8 cellular contexts compared by ENCODE assay signal in the genomic region with DNA sequence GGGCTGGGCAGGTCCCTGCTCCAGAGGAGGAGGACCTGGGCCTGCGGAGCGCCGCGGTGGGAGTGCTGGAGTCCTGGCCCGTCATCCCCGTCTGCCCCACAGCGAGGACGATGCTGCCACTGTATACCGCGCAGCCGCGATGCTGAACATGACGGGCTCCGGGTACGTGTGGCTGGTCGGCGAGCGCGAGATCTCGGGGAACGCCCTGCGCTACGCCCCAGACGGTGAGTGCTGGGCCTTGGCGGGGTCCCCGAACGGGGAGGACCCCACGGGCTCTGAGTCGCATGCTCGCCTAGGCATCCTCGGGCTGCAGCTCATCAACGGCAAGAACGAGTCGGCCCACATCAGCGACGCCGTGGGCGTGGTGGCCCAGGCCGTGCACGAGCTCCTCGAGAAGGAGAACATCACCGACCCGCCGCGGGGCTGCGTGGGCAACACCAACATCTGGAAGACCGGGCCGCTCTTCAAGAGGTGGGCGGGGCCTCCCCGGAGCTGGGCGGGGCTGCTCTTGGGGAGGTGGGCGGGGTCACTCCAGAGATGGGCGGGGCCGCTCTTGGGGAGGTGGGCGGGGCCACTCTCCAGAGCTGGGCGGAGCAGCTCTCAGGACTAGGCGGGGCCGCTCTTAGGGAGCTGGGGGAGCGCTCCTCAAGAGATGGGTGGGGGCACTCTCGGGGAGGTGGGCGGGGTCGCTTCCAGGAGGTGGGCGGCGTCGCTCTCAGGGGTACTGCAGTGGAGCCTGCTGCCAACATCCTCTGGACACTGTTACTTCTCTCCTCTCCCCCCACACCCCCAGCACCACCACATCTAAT. TPM values are rescaled to one million over a fixed set of nuclear protein-coding genes. Genes with fewer than 3 reads are reported as not detected.
A peak's percentile ranks its signal among the peaks of the same experiment; 100 is the strongest.
DNase-seq lines count a peak whose midpoint lies in the region; ATAC-seq and FAIRE-seq lines count a peak whose summit lies in the region.

No MANE protein-coding gene starts in this region.

- peak overlapping the region; percentile 38 for H3K4me3 Mint-ChIP-seq in activated naive CD8-positive, alpha-beta T cell treated with anti-CD3 and anti-CD28 coated beads, Interleukin-2, amount 50 U/mL, for 24 hours
- H3K4me3 Mint-ChIP-seq in stimulated activated memory B cell treated with anti-CD40 and anti-IgM and Interleukin-4, amounts not matched to agents 10 μg/mL and 1 μg/mL and 100 μg/mL, for 72 hours: peak overlapping the region; percentile 58

- H3K4me1 Mint-ChIP-seq in activated naive CD8-positive, alpha-beta T cell treated with anti-CD3 and anti-CD28 coated beads, Interleukin-2, amount 50 U/mL, for 24 hours: peaks cover 12% of the 10 kb centered on the region
- peaks cover 28% of the 10 kb centered on the region for H3K4me1 Mint-ChIP-seq in stimulated activated memory B cell treated with anti-CD40 and anti-IgM and Interleukin-4, amounts not matched to agents 10 μg/mL and 1 μg/mL and 100 μg/mL, for 72 hours

- no peak overlapping the region for H3K27ac Mint-ChIP-seq in activated naive CD8-positive, alpha-beta T cell treated with anti-CD3 and anti-CD28 coated beads, Interleukin-2, amount 50 U/mL, for 24 hours
- H3K27ac Mint-ChIP-seq in stimulated activated memory B cell treated with anti-CD40 and anti-IgM and Interleukin-4, amounts not matched to agents 10 μg/mL and 1 μg/mL and 100 μg/mL, for 72 hours: no peak overlapping the region

- DNase-seq in RPMI7951 (ENCODE audit: low read depth): peak; percentile 26
- peak; percentile 69 for DNase-seq in activated naive CD8-positive, alpha-beta T cell treated with anti-CD3 and anti-CD28 coated beads, Interleukin-2, amount 50 U/mL, for 24 hours
- DNase-seq in left colon: peak in 1 of 2 donors; percentile 62
- DNase-seq in NCI-H1694 (lab: John Stamatoyannopoulos, UW): no peak
- no peak for DNase-seq in urothelium cell line (ENCODE audit: low spot score)

- no peaks in the 10 kb centered on the region for H3K9me3 ChIP-seq in ES-I3 (ENCODE audit: control insufficient read depth, insufficient read depth, low read length)

- no peaks in the 10 kb centered on the region for H3K9me3 Mint-ChIP-seq in activated naive CD8-positive, alpha-beta T cell treated with anti-CD3 and anti-CD28 coated beads, Interleukin-2, amount 50 U/mL, for 24 hours
- no peaks in the 10 kb centered on the region for H3K9me3 Mint-ChIP-seq in stimulated activated memory B cell treated with anti-CD40 and anti-IgM and Interleukin-4, amounts not matched to agents 10 μg/mL and 1 μg/mL and 100 μg/mL, for 72 hours

- peak overlapping the region; percentile 3; the same call in 1 of the 2 replicates for H3K9ac ChIP-seq in ES-I3 (ENCODE audit: low read depth, low read length)

- no peaks in the 10 kb centered on the region for H3K36me3 ChIP-seq in ES-I3 (ENCODE audit: insufficient read depth, low read length)

- ATAC-seq in activated naive CD8-positive, alpha-beta T cell treated with anti-CD3 and anti-CD28 coated beads, Interleukin-2, amount 50 U/mL, for 24 hours: peak; percentile 56
- ATAC-seq in left colon: peak; percentile 70
- peak; percentile 61 for ATAC-seq in stimulated activated memory B cell treated with anti-CD40 and anti-IgM and Interleukin-4, amounts not matched to agents 10 μg/mL and 1 μg/mL and 100 μg/mL, for 72 hours
- ATAC-seq in GM21576 (IDR thresholded peaks at IDR 0.05; ENCODE audit: unreplicated experiment): no peak

- H3K4me1 ChIP-seq in ES-I3 (ENCODE audit: insufficient read depth, low read length): no peaks in the 10 kb centered on the region

- H3K36me3 Mint-ChIP-seq in activated naive CD8-positive, alpha-beta T cell treated with anti-CD3 and anti-CD28 coated beads, Interleukin-2, amount 50 U/mL, for 24 hours (ENCODE audit: low read depth): no peaks in the 10 kb centered on the region
- H3K36me3 Mint-ChIP-seq in stimulated activated memory B cell treated with anti-CD40 and anti-IgM and Interleukin-4, amounts not matched to agents 10 μg/mL and 1 μg/mL and 100 μg/mL, for 72 hours: no peaks in the 10 kb centered on the region

- intact Hi-C loops in left colon (cut with DNase I, micrococcal nuclease): no loop called here

- no peak for FAIRE-seq in urothelium cell line (lab: Jason Lieb, UNC)

- H3K27me3 Mint-ChIP-seq in activated naive CD8-positive, alpha-beta T cell treated with anti-CD3 and anti-CD28 coated beads, Interleukin-2, amount 50 U/mL, for 24 hours: peaks cover 40% of the 10 kb centered on the region
- H3K27me3 Mint-ChIP-seq in stimulated activated memory B cell treated with anti-CD40 and anti-IgM and Interleukin-4, amounts not matched to agents 10 μg/mL and 1 μg/mL and 100 μg/mL, for 72 hours: peaks cover 59% of the 10 kb centered on the region

RNA-seq across cellular contexts. Expression of gene LRRC26, which starts 13.1 kb away (rescaled TPM):
- not detected in 2 replicates for total RNA-seq in RPMI7951 (2014; rRNA removed; shearing (Covaris generic))
- 10 to 100 TPM; 70.0 to 95.7 TPM for total RNA-seq in left colon

RNA-seq across cellular contexts. Expression of gene TMEM210, which starts 15.1 kb away (rescaled TPM):
- total RNA-seq in RPMI7951 (2014; rRNA removed; shearing (Covaris generic)): not detected in 2 replicates
- under 1 TPM; 0.67 to 0.70 TPM for total RNA-seq in left colon

RNA-seq across cellular contexts. Expression of gene GRIN1, which starts 17.8 kb away (rescaled TPM):
- total RNA-seq in RPMI7951 (2014; rRNA removed; shearing (Covaris generic)): 0.20 TPM in 1 of 2 replicates, not detected in the other
- total RNA-seq in left colon: under 1 TPM; 0.46 to 0.47 TPM

RNA-seq across cellular contexts. Expression of gene ANAPC2, which starts 31.6 kb away (rescaled TPM):
- 8.1 and 9.8 TPM in 2 replicates for total RNA-seq in RPMI7951 (2014; rRNA removed; shearing (Covaris generic))
- 10 to 100 TPM; 50.6 to 64.1 TPM for total RNA-seq in left colon

RNA-seq across cellular contexts. Expression of gene SSNA1, which starts 31.7 kb away (rescaled TPM):
- total RNA-seq in RPMI7951 (2014; rRNA removed; shearing (Covaris generic)): 72.8 and 99.2 TPM in 2 replicates
- total RNA-seq in left colon: 10 to 100 TPM; 56.7 to 68.8 TPM

Comparison
In these comparisons a context has a peak if more than half of its experiments do, and no peak if none do; other contexts are left out.
1. DNase-seq: peak in RPMI7951 (single experiment) and activated naive CD8-positive, alpha-beta T cell treated with anti-CD3 and anti-CD28 coated beads, Interleukin-2, amount 50 U/mL, for 24 hours (single experiment); none in NCI-H1694 (single experiment) and urothelium cell line (single experiment).
2. RNA of gene LRRC26, which starts 13.1 kb away (total RNA-seq): 70.0 to 95.7 TPM in left colon; not detected in RPMI7951; every median in the first group is over 10 times any median in the second.